In the genomic region with DNA sequence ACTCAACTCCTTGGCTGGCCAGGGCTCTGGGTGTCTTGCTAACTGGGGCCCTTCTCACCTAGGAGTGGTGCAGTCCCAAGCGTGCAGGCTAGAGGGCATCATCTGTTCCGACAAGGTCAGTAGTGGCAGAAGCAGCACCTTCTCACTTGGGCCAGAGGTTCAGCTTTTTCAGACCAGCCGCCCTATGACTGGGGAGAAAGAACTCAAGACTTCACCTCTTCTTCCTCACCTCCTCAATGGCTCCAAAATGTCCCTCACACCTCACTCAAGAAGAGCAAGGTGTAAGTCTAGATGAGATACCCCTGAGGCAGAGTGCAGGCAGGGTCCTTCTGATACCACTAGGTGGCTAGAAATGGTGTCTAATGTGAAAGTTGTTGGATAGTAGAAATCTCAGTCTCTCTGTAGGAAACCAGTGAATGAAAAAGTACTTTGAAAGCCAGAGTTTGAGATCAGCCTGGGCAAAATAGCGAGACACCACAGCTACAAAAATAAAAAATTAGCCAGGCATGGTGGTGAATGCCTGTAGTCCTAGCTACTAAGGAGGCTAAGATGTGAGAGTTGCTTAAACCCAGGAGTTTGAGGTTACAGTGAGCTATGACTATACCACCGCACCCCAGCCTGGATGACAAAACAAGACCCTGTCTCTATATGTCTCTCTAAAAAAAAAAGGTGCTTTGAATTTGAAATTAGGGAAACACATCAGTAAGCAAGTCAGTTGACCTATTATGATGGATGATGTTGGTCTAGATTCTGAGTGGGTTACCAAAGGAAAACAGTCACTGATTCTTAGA, we compare ENCODE assay signal across 10 cellular contexts. TPM values are rescaled to one million over a fixed set of nuclear protein-coding genes. Genes with fewer than 3 reads are reported as not detected.
DNase-seq lines count a peak whose midpoint lies in the region; ATAC-seq and TF ChIP-seq lines count a peak whose summit lies in the region.
"Had no signal": no experiment of that assay in that cellular context is flagged by ENCODE, and none has a peak within 500 bp of the region (broad histone marks: within the 10 kb centered on the region; RNA-seq: fewer than 3 reads in every experiment).

No MANE protein-coding gene starts in this region.

- no peaks in the 10 kb centered on the region for H3K9me3 ChIP-seq in BE2C

- no peaks in the 10 kb centered on the region for H3K36me3 ChIP-seq in BE2C

- peak; percentile 33; the same call in 1 of the 2 replicates for TF ChIP-seq CTCF in BE2C (IDR thresholded peaks at IDR 0.05; ENCODE audit: low read depth, low read length)
- peak; percentile 34; the same call in 1 of the 2 replicates for TF ChIP-seq CTCF in GM12874 (IDR thresholded peaks at IDR 0.05; ENCODE audit: insufficient read depth, low read depth, low read length)
- peak; percentile 28 for TF ChIP-seq CTCF in foreskin fibroblast (IDR thresholded peaks at IDR 0.05; ENCODE audit: low read depth, low read length)

- no peaks in the 10 kb centered on the region for H3K27me3 ChIP-seq in BE2C

- no peaks in the 10 kb centered on the region for H3K4me1 ChIP-seq in BE2C

- peak; percentile 74 for ATAC-seq in SK-N-SH treated with all-trans-retinoic acid at 6 μM for 48 hours
- no peak for ATAC-seq in GM21786 (IDR thresholded peaks at IDR 0.05; ENCODE audit: unreplicated experiment)
- ATAC-seq in HG02642 (IDR thresholded peaks at IDR 0.05; ENCODE audit: poor library complexity, unreplicated experiment): no peak

- H3K4me3 ChIP-seq in BE2C (ENCODE audit: low read depth, low read length) (no peak overlapping the region), foreskin fibroblast (ENCODE audit: low read depth in 1 of 2, low read length in 2 of 2) (no peak overlapping the region)

- DNase-seq in BE2C: no peak
- no peak for DNase-seq in foreskin fibroblast
- DNase-seq in NCI-H1048 (lab: John Stamatoyannopoulos, UW): no peak
- no peak for DNase-seq in globus pallidus (ENCODE audit: low spot score)
- DNase-seq: activated CD4-positive, CD25-positive, alpha-beta regulatory T cell; NCI-H510A had no signal

TF ChIP-seq in SK-N-SH treated with all-trans-retinoic acid at 6 μM for 48 hours, 23 proteins besides CTCF, POLR2A, EP300 and RAD21:
- TF ChIP-seq ZFP3 (CRISPR knock-in tag; IDR thresholded peaks at IDR 0.05) (no peak), ISL1 (CRISPR knock-in tag; IDR thresholded peaks at IDR 0.05) (no peak), POU6F1 (CRISPR knock-in tag; IDR thresholded peaks at IDR 0.05; ENCODE audit: borderline replicate concordance, low read depth) (no peak), ZNF565 (CRISPR knock-in tag; conservative IDR thresholded peaks at IDR 0.05; ENCODE audit: low read depth) (no peak), ARNTL (CRISPR knock-in tag; IDR thresholded peaks at IDR 0.05; ENCODE audit: borderline replicate concordance, low read depth) (no peak), ESRRG (CRISPR knock-in tag; IDR thresholded peaks at IDR 0.05) (no peak), ZFP30 (CRISPR knock-in tag; IDR thresholded peaks at IDR 0.05) (no peak), ZC3H10 (CRISPR knock-in tag; IDR thresholded peaks at IDR 0.05) (no peak), TCF4 (CRISPR knock-in tag; IDR thresholded peaks at IDR 0.05; ENCODE audit: borderline replicate concordance) (no peak), BACH2 (CRISPR knock-in tag; IDR thresholded peaks at IDR 0.05; ENCODE audit: borderline replicate concordance) (no peak), OSR1 (CRISPR knock-in tag; IDR thresholded peaks at IDR 0.05) (no peak), GLIS3 (CRISPR knock-in tag; IDR thresholded peaks at IDR 0.05) (no peak), RARB (CRISPR knock-in tag; IDR thresholded peaks at IDR 0.05) (no peak), TOX (CRISPR knock-in tag; IDR thresholded peaks at IDR 0.05; ENCODE audit: borderline replicate concordance) (no peak), CREB5 (CRISPR knock-in tag; IDR thresholded peaks at IDR 0.05; ENCODE audit: low read depth) (no peak)
- TF ChIP-seq, protein P1, sequence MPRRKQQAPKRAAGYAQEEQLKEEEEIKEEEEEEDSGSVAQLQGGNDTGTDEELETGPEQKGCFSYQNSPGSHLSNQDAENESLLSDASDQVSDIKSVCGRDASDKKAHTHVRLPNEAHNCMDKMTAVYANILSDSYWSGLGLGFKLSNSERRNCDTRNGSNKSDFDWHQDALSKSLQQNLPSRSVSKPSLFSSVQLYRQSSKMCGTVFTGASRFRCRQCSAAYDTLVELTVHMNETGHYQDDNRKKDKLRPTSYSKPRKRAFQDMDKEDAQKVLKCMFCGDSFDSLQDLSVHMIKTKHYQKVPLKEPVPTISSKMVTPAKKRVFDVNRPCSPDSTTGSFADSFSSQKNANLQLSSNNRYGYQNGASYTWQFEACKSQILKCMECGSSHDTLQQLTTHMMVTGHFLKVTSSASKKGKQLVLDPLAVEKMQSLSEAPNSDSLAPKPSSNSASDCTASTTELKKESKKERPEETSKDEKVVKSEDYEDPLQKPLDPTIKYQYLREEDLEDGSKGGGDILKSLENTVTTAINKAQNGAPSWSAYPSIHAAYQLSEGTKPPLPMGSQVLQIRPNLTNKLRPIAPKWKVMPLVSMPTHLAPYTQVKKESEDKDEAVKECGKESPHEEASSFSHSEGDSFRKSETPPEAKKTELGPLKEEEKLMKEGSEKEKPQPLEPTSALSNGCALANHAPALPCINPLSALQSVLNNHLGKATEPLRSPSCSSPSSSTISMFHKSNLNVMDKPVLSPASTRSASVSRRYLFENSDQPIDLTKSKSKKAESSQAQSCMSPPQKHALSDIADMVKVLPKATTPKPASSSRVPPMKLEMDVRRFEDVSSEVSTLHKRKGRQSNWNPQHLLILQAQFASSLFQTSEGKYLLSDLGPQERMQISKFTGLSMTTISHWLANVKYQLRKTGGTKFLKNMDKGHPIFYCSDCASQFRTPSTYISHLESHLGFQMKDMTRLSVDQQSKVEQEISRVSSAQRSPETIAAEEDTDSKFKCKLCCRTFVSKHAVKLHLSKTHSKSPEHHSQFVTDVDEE (CRISPR knock-in tag; IDR thresholded peaks at IDR 0.05): no peak
- TF ChIP-seq, protein P2, sequence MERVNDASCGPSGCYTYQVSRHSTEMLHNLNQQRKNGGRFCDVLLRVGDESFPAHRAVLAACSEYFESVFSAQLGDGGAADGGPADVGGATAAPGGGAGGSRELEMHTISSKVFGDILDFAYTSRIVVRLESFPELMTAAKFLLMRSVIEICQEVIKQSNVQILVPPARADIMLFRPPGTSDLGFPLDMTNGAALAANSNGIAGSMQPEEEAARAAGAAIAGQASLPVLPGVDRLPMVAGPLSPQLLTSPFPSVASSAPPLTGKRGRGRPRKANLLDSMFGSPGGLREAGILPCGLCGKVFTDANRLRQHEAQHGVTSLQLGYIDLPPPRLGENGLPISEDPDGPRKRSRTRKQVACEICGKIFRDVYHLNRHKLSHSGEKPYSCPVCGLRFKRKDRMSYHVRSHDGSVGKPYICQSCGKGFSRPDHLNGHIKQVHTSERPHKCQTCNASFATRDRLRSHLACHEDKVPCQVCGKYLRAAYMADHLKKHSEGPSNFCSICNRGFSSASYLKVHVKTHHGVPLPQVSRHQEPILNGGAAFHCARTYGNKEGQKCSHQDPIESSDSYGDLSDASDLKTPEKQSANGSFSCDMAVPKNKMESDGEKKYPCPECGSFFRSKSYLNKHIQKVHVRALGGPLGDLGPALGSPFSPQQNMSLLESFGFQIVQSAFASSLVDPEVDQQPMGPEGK (CRISPR knock-in tag; IDR thresholded peaks at IDR 0.05; ENCODE audit: borderline replicate concordance): no peak
TF ChIP-seq in SK-N-SH treated with all-trans-retinoic acid at 6 μM for 48 hours: peak in this region for 0.

RNA-seq across cellular contexts. Expression of gene IL20, which starts 8.6 kb away (rescaled TPM):
- polyA plus RNA-seq in BE2C (2012; ENCODE audit: insufficient read depth, insufficient read length, low read depth): not detected

RNA-seq across cellular contexts. Expression of gene IL24, which starts 40.4 kb away (rescaled TPM):
- 0.36 TPM for polyA plus RNA-seq in BE2C (2012; ENCODE audit: insufficient read depth, insufficient read length, low read depth)
